1 cellular context compared by ENCODE assay signal in the genomic region with DNA sequence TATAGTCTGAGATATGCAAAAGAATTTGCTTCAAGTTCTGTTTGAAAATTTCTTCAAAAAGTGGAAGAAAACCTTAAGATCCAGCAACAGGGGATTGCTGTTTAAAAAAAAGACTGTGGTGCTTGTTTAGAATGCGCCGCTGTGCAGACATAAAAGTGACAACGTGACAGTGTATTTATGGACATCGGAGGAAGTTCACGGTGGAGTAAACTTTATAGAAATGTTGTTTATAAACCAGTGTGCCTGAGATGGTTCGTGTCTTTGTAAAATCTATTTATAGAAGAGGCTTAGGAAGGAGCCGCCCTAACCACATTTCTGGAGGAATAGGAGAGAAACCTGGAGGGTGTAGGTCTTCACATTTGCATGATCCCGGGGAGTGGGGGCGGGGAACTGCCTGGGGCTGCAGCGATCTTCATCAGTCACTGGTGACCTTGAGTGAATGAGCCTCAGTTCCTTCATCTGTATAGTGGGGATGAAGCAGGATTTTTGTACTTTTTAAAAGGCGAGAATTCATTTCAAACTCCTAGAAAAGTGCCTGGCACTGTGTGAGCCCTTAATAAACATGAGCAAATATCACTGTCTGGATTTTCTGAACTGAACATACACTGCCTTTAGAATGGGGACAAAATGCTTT.
TF ChIP-seq lines count a peak whose summit lies in the region.

No MANE protein-coding gene starts in this region.

TF ChIP-seq in GM12878, 131 proteins besides CTCF, POLR2A, EP300 and RAD21 (continued from another document):
- TF ChIP-seq, protein P1, sequence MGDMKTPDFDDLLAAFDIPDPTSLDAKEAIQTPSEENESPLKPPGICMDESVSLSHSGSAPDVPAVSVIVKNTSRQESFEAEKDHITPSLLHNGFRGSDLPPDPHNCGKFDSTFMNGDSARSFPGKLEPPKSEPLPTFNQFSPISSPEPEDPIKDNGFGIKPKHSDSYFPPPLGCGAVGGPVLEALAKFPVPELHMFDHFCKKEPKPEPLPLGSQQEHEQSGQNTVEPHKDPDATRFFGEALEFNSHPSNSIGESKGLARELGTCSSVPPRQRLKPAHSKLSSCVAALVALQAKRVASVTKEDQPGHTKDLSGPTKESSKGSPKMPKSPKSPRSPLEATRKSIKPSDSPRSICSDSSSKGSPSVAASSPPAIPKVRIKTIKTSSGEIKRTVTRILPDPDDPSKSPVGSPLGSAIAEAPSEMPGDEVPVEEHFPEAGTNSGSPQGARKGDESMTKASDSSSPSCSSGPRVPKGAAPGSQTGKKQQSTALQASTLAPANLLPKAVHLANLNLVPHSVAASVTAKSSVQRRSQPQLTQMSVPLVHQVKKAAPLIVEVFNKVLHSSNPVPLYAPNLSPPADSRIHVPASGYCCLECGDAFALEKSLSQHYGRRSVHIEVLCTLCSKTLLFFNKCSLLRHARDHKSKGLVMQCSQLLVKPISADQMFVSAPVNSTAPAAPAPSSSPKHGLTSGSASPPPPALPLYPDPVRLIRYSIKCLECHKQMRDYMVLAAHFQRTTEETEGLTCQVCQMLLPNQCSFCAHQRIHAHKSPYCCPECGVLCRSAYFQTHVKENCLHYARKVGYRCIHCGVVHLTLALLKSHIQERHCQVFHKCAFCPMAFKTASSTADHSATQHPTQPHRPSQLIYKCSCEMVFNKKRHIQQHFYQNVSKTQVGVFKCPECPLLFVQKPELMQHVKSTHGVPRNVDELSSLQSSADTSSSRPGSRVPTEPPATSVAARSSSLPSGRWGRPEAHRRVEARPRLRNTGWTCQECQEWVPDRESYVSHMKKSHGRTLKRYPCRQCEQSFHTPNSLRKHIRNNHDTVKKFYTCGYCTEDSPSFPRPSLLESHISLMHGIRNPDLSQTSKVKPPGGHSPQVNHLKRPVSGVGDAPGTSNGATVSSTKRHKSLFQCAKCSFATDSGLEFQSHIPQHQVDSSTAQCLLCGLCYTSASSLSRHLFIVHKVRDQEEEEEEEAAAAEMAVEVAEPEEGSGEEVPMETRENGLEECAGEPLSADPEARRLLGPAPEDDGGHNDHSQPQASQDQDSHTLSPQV (IDR thresholded peaks at IDR 0.05): no peak
- TF ChIP-seq, protein P2, sequence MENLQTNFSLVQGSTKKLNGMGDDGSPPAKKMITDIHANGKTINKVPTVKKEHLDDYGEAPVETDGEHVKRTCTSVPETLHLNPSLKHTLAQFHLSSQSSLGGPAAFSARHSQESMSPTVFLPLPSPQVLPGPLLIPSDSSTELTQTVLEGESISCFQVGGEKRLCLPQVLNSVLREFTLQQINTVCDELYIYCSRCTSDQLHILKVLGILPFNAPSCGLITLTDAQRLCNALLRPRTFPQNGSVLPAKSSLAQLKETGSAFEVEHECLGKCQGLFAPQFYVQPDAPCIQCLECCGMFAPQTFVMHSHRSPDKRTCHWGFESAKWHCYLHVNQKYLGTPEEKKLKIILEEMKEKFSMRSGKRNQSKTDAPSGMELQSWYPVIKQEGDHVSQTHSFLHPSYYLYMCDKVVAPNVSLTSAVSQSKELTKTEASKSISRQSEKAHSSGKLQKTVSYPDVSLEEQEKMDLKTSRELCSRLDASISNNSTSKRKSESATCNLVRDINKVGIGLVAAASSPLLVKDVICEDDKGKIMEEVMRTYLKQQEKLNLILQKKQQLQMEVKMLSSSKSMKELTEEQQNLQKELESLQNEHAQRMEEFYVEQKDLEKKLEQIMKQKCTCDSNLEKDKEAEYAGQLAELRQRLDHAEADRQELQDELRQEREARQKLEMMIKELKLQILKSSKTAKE (IDR thresholded peaks at IDR 0.05; ENCODE audit: low read depth, poor library complexity, severe bottlenecking): no peak
- TF ChIP-seq, protein P3, sequence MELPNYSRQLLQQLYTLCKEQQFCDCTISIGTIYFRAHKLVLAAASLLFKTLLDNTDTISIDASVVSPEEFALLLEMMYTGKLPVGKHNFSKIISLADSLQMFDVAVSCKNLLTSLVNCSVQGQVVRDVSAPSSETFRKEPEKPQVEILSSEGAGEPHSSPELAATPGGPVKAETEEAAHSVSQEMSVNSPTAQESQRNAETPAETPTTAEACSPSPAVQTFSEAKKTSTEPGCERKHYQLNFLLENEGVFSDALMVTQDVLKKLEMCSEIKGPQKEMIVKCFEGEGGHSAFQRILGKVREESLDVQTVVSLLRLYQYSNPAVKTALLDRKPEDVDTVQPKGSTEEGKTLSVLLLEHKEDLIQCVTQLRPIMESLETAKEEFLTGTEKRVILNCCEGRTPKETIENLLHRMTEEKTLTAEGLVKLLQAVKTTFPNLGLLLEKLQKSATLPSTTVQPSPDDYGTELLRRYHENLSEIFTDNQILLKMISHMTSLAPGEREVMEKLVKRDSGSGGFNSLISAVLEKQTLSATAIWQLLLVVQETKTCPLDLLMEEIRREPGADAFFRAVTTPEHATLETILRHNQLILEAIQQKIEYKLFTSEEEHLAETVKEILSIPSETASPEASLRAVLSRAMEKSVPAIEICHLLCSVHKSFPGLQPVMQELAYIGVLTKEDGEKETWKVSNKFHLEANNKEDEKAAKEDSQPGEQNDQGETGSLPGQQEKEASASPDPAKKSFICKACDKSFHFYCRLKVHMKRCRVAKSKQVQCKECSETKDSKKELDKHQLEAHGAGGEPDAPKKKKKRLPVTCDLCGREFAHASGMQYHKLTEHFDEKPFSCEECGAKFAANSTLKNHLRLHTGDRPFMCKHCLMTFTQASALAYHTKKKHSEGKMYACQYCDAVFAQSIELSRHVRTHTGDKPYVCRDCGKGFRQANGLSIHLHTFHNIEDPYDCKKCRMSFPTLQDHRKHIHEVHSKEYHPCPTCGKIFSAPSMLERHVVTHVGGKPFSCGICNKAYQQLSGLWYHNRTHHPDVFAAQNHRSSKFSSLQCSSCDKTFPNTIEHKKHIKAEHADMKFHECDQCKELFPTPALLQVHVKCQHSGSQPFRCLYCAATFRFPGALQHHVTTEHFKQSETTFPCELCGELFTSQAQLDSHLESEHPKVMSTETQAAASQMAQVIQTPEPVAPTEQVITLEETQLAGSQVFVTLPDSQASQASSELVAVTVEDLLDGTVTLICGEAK (IDR thresholded peaks at IDR 0.05; ENCODE audit: borderline replicate concordance): 0 out of 2 replicates have a peak, but pooled peaks have one; percentile 21
- TF ChIP-seq RELA (IDR thresholded peaks at IDR 0.05; ENCODE audit: borderline replicate concordance, partially characterized antibody) (no peak), FOXK2 (IDR thresholded peaks at IDR 0.05) (no peak), RUNX3 (IDR thresholded peaks at IDR 0.05; ENCODE audit: low read length) (0 out of 2 replicates have a peak, but pooled peaks have one; percentile 14), FOXM1 (IDR thresholded peaks at IDR 0.05; ENCODE audit: low read depth, low read length) (no peak), IKZF2 (IDR thresholded peaks at IDR 0.05) (no peak), SMAD5 (IDR thresholded peaks at IDR 0.05; ENCODE audit: low read depth) (no peak), CBX3 (IDR thresholded peaks at IDR 0.05; ENCODE audit: borderline replicate concordance, low read depth) (no peak), PML (IDR thresholded peaks at IDR 0.05; ENCODE audit: low read length) (no peak), NFIC (IDR thresholded peaks at IDR 0.05; ENCODE audit: low read depth, low read length) (no peak), RFX5 (IDR thresholded peaks at IDR 0.05; ENCODE audit: low read depth, low read length) (no peak), RCOR1 (conservative IDR thresholded peaks at IDR 0.05; ENCODE audit: low read depth, low read length) (no peak), CREB1 (IDR thresholded peaks at IDR 0.05; ENCODE audit: low read depth) (0 out of 2 replicates have a peak, but pooled peaks have one; percentile 7), NFYA (IDR thresholded peaks at IDR 0.05; ENCODE audit: borderline replicate concordance, low read depth, low read length) (no peak), HDAC6 (IDR thresholded peaks at IDR 0.05; ENCODE audit: unreplicated experiment) (no peak), EZH2 (IDR thresholded peaks at IDR 0.05; ENCODE audit: borderline replicate concordance, control insufficient read depth, low read depth, low read length) (no peak)
- TF ChIP-seq, protein P4, sequence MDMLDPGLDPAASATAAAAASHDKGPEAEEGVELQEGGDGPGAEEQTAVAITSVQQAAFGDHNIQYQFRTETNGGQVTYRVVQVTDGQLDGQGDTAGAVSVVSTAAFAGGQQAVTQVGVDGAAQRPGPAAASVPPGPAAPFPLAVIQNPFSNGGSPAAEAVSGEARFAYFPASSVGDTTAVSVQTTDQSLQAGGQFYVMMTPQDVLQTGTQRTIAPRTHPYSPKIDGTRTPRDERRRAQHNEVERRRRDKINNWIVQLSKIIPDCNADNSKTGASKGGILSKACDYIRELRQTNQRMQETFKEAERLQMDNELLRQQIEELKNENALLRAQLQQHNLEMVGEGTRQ (IDR thresholded peaks at IDR 0.05; ENCODE audit: borderline replicate concordance, low read depth, low read length): no peak
- TF ChIP-seq, protein P5, sequence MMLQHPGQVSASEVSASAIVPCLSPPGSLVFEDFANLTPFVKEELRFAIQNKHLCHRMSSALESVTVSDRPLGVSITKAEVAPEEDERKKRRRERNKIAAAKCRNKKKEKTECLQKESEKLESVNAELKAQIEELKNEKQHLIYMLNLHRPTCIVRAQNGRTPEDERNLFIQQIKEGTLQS (IDR thresholded peaks at IDR 0.05; ENCODE audit: borderline replicate concordance, extremely low read depth, low read depth, low read length): no peak
